Comparison of ENCODE assay signal across 24 cellular contexts in the genomic region with DNA sequence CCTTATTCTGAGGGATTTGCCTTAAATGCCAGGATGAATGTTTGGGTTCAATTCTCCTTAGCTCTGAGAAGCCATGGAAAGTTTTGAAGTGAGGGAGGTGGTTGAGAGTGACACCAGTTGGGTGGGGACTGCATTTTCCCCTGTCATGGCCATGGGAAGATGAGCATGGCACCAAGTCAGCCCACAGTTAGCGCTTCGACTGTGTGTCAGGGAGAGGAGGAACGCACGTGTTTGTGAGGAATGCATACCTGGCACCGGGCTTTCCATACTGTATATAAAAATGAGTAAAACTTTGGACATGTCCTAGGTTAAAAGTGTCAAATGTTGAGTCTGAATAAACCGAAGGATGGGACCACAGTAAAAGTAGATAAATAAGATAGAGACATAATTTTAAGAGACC.
"Had no signal": no experiment of that assay in that cellular context is flagged by ENCODE, and none has a peak within 500 bp of the region (broad histone marks: within the 10 kb centered on the region; RNA-seq: fewer than 3 reads in every experiment).

No MANE protein-coding gene starts in this region.

- H3K4me1 Mint-ChIP-seq: activated CD4-positive, alpha-beta memory T cell treated with anti-CD3 and anti-CD28 coated beads, Interleukin-2, amount 10 ng/mL, durations not matched to agents 7 days and 5 days; activated naive CD4-positive, alpha-beta T cell treated with anti-CD3 and anti-CD28 coated beads, Interleukin-2, amount 50 U/mL, for 24 hours; natural killer cell; stimulated activated effector memory CD8-positive, alpha-beta T cell treated with anti-CD3 and anti-CD28 coated beads, Interleukin-12 subunit alpha, Interleukin-12 subunit beta, amount 100 ng/mL, for 72 hours had no signal

- H3K27ac ChIP-seq: left ventricle myocardium inferior, parathyroid adenoma, right lobe of liver, skin epidermis, stomach, suprapubic skin, tibial nerve, uterus, VCaP had no signal

- H3K4me3 Mint-ChIP-seq: activated CD4-positive, alpha-beta memory T cell treated with anti-CD3 and anti-CD28 coated beads, Interleukin-2, amount 10 ng/mL, durations not matched to agents 7 days and 5 days; activated CD4-positive, alpha-beta T cell treated with anti-CD3 and anti-CD28 coated beads, Interleukin-2, amount 10 ng/mL, durations not matched to agents 24 days and 14 days; activated naive CD4-positive, alpha-beta T cell treated with anti-CD3 and anti-CD28 coated beads, Interleukin-2, amount 50 U/mL, for 24 hours; brain; dendritic cell treated with granulocyte-macrophage colony-stimulating factor and Interleukin-4, amounts not matched to agents 40 ng/mL and 50 ng/mL, for 4 days; natural killer cell; stimulated activated effector memory CD8-positive, alpha-beta T cell treated with anti-CD3 and anti-CD28 coated beads, Interleukin-12 subunit alpha, Interleukin-12 subunit beta, amount 100 ng/mL, for 72 hours; T-helper 2 cell treated with Interferon-gamma antibody and Interleukin-4, amounts not matched to agents 5 μg/mL and 100 μg/mL, for 36 hours had no signal

- H3K9me3 Mint-ChIP-seq: activated CD4-positive, alpha-beta memory T cell treated with anti-CD3 and anti-CD28 coated beads, Interleukin-2, amount 10 ng/mL, durations not matched to agents 7 days and 5 days; activated CD4-positive, alpha-beta T cell treated with anti-CD3 and anti-CD28 coated beads, Interleukin-2, amount 10 ng/mL, durations not matched to agents 24 days and 14 days had no signal

- H3K27ac Mint-ChIP-seq: activated CD4-positive, alpha-beta memory T cell treated with anti-CD3 and anti-CD28 coated beads, Interleukin-2, amount 10 ng/mL, durations not matched to agents 7 days and 5 days; activated CD4-positive, alpha-beta T cell treated with anti-CD3 and anti-CD28 coated beads, Interleukin-2, amount 10 ng/mL, durations not matched to agents 24 days and 14 days; activated naive CD4-positive, alpha-beta T cell treated with anti-CD3 and anti-CD28 coated beads, Interleukin-2, amount 50 U/mL, for 24 hours; dendritic cell treated with granulocyte-macrophage colony-stimulating factor and Interleukin-4, amounts not matched to agents 40 ng/mL and 50 ng/mL, for 4 days; natural killer cell; stimulated activated effector memory CD8-positive, alpha-beta T cell treated with anti-CD3 and anti-CD28 coated beads, Interleukin-12 subunit alpha, Interleukin-12 subunit beta, amount 100 ng/mL, for 72 hours; T-helper 2 cell treated with Interferon-gamma antibody and Interleukin-4, amounts not matched to agents 5 μg/mL and 100 μg/mL, for 36 hours had no signal

- H3K27me3 Mint-ChIP-seq: activated CD4-positive, alpha-beta T cell treated with anti-CD3 and anti-CD28 coated beads, Interleukin-2, amount 10 ng/mL, durations not matched to agents 24 days and 14 days; activated naive CD4-positive, alpha-beta T cell treated with anti-CD3 and anti-CD28 coated beads, Interleukin-2, amount 50 U/mL, for 24 hours; dendritic cell treated with granulocyte-macrophage colony-stimulating factor and Interleukin-4, amounts not matched to agents 40 ng/mL and 50 ng/mL, for 4 days had no signal

- H3K36me3 Mint-ChIP-seq: brain; stimulated activated effector memory CD8-positive, alpha-beta T cell treated with anti-CD3 and anti-CD28 coated beads, Interleukin-12 subunit alpha, Interleukin-12 subunit beta, amount 100 ng/mL, for 72 hours had no signal

- ATAC-seq: activated CD4-positive, CD25-positive, alpha-beta regulatory T cell treated with anti-CD3 and anti-CD28 coated beads, Interleukin-2, amount 50 U/mL, for 24 hours; natural killer cell; right lobe of liver; stimulated activated effector memory CD8-positive, alpha-beta T cell treated with anti-CD3 and anti-CD28 coated beads, Interleukin-12 subunit alpha, Interleukin-12 subunit beta, amount 100 ng/mL, for 72 hours had no signal

- DNase-seq: activated CD4-positive, alpha-beta memory T cell treated with anti-CD3 and anti-CD28 coated beads, Interleukin-2, amount 10 ng/mL, durations not matched to agents 7 days and 5 days; activated CD4-positive, alpha-beta T cell treated with anti-CD3 and anti-CD28 coated beads, Interleukin-2, amount 10 ng/mL, durations not matched to agents 24 days and 14 days; activated gamma-delta T cell treated with Interleukin-2 at 50 U/mL for 16 hours; anterior cingulate cortex; effector CD4-positive, alpha-beta T cell; glutamatergic neuron; left ventricle myocardium inferior; midbrain; natural killer cell; right lobe of liver; stimulated activated CD4-positive, alpha-beta T cell treated with anti-CD3 and anti-CD28 coated beads, Interleukin-2, amount 100 ng/mL, for 24 hours; stomach; uterus had no signal
